In genomic region chr3:43768594-43768993, GRCh38 we compare ENCODE assay signal across 1 cellular context.
TF ChIP-seq lines count a peak whose summit lies in the region.

No MANE protein-coding gene starts in this region.

TF ChIP-seq in WTC11, 78 proteins besides CTCF, POLR2A, EP300 and RAD21 (continued from another document):
- no peak for TF ChIP-seq HMGXB4 (CRISPR knock-in tag; IDR thresholded peaks at IDR 0.05)
- no peak for TF ChIP-seq ZNF512 (CRISPR knock-in tag; IDR thresholded peaks at IDR 0.05; ENCODE audit: borderline replicate concordance)
- no peak for TF ChIP-seq AFF4 (CRISPR knock-in tag; IDR thresholded peaks at IDR 0.05; ENCODE audit: borderline replicate concordance)
- TF ChIP-seq GABPB1 (CRISPR knock-in tag; IDR thresholded peaks at IDR 0.05), result no peak
